Comparison of ENCODE assay signal across 22 cellular contexts in genomic region chr15:41020829-41021228, GRCh38.
DNase-seq lines count a peak whose midpoint lies in the region; ATAC-seq and TF ChIP-seq lines count a peak whose summit lies in the region.
"Had no signal": no experiment of that assay in that cellular context is flagged by ENCODE, and none has a peak within 500 bp of the region (broad histone marks: within the 10 kb centered on the region; RNA-seq: fewer than 3 reads in every experiment).

No MANE protein-coding gene starts in this region.

- peak; percentile 12 for DNase-seq in ELF-1 (ENCODE audit: low read depth, low spot score)
- no peak for DNase-seq in IMR-90
- peak; percentile 57 for DNase-seq in islet precursor cell
- DNase-seq in stimulated activated naive B cell treated with anti-CD40 and anti-IgM and Interleukin-4, amounts not matched to agents 10 μg/mL and 1 μg/mL and 100 μg/mL, for 72 hours = no peak
- DNase-seq in activated CD4-positive, alpha-beta T cell treated with anti-CD3 and anti-CD28 coated beads for 48 hours = no peak
- DNase-seq: 8988T; ACHN; AML-193; BE2C; CD4-positive, alpha-beta T cell; CD8-positive, alpha-beta memory T cell; DMS 273 treated with DMSO at 0.1 percent for 48 hours; DMS79; EL; GF-D8; GOT3 had no signal

- no peaks in the 10 kb centered on the region for H3K9me3 ChIP-seq in IMR-90 (ENCODE audit: control insufficient read depth, insufficient read depth, low read length)
- H3K9me3 ChIP-seq: A549; BE2C; BLaER1 treated with 17β-estradiol and CSF1 and Interleukin-3, amounts not matched to agents 10 nM and 100 nM; HAP-1 had no signal

- H3K4me2 ChIP-seq in IMR-90 (ENCODE audit: low read depth, low read length) = no peak overlapping the region
- H3K4me2 ChIP-seq: A549 had no signal

- no peaks in the 10 kb centered on the region for H3K27me3 Mint-ChIP-seq in stimulated activated naive B cell treated with anti-CD40 and anti-IgM and Interleukin-4, amounts not matched to agents 10 μg/mL and 1 μg/mL and 100 μg/mL, for 72 hours
- H3K27me3 Mint-ChIP-seq: CD4-positive, alpha-beta T cell; CD8-positive, alpha-beta memory T cell had no signal

- H3K4me3 Mint-ChIP-seq in stimulated activated naive B cell treated with anti-CD40 and anti-IgM and Interleukin-4, amounts not matched to agents 10 μg/mL and 1 μg/mL and 100 μg/mL, for 72 hours = no peak overlapping the region
- H3K4me3 Mint-ChIP-seq: CD14-positive monocyte; CD4-positive, alpha-beta T cell; CD8-positive, alpha-beta memory T cell had no signal

- in situ Hi-C loops in IMR-90 (cut with MboI; ENCODE audit: low sequenced_read_pairs) = loop anchor here (5.0 to 10.0 kb wide), 2 partner anchors 79 to 116 kb away; no protein-coding TSS in a partner anchor

- no TSS peak for BruUV-seq in IMR-90 (replicated peaks; lab: Mats Ljungman, UMichigan)

- no peaks in the 10 kb centered on the region for H3K27me3 ChIP-seq in IMR-90 (ENCODE audit: control insufficient read depth, insufficient read depth, low read length)
- H3K27me3 ChIP-seq: BE2C; BLaER1 treated with 17β-estradiol and CSF1 and Interleukin-3, amounts not matched to agents 10 nM and 100 nM had no signal

- H3K4me1 Mint-ChIP-seq in stimulated activated naive B cell treated with anti-CD40 and anti-IgM and Interleukin-4, amounts not matched to agents 10 μg/mL and 1 μg/mL and 100 μg/mL, for 72 hours = peaks cover 3 to 5% of the 10 kb centered on the region in 2 donors

- H2BK120ac ChIP-seq in IMR-90 (ENCODE audit: low read depth, low read length) = peak overlapping the region; percentile 71

- peak overlapping the region in 1 of 2 experiments; percentile 67; a peak in 1 of 4 replicates for H4K8ac ChIP-seq in IMR-90 (ENCODE audit: low read depth in 2 of 2, low read length in 2 of 2)

- TF ChIP-seq RAD21 in IMR-90 (IDR thresholded peaks at IDR 0.05; ENCODE audit: low read length) = no peak

- H3K4ac ChIP-seq in IMR-90 (ENCODE audit: low read depth, low read length) = peak overlapping the region; percentile 75

- POLR2A ChIA-PET in IMR-90 (lab: Charles Lee; ENCODE audit: unreplicated experiment) = no interaction called here

- no peak overlapping the region for H4K5ac ChIP-seq in IMR-90 (ENCODE audit: low read depth, low read length)

- no peak overlapping the region for H3K27ac ChIP-seq in IMR-90 (ENCODE audit: insufficient read depth, low read length)
- H3K27ac ChIP-seq: A549 had no signal

- H3K9me1 ChIP-seq in IMR-90 (ENCODE audit: insufficient read depth, low read length) = peaks cover 6% of the 10 kb centered on the region; the same call in 1 of the 2 replicates

- peak overlapping the region; percentile 75; the same call in 1 of the 2 replicates for H2BK20ac ChIP-seq in IMR-90 (ENCODE audit: low read depth, low read length)

- peak overlapping the region; percentile 11 for H3K27ac Mint-ChIP-seq in stimulated activated naive B cell treated with anti-CD40 and anti-IgM and Interleukin-4, amounts not matched to agents 10 μg/mL and 1 μg/mL and 100 μg/mL, for 72 hours
- H3K27ac Mint-ChIP-seq: CD4-positive, alpha-beta T cell; CD8-positive, alpha-beta memory T cell had no signal

- no peak overlapping the region; the same call in 1 of the 2 replicates for H3K23ac ChIP-seq in IMR-90 (ENCODE audit: low read depth, low read length)

- no peak overlapping the region for H2AK9ac ChIP-seq in IMR-90 (replicated peaks; ENCODE audit: low read depth, low read length, poor library complexity)

- dilution Hi-C loops in IMR-90 (cut with HindIII; ENCODE audit: low sequenced_read_pairs, unreplicated experiment) = no loop called here

- H3K9ac ChIP-seq in IMR-90 (ENCODE audit: low read depth, low read length) = no peak overlapping the region
- H3K9ac ChIP-seq: BLaER1 treated with 17β-estradiol and CSF1 and Interleukin-3, amounts not matched to agents 10 nM and 100 nM had no signal

- H3K36me3 ChIP-seq in IMR-90 (ENCODE audit: control insufficient read depth, insufficient read depth, low read length) = peaks cover 6% of the 10 kb centered on the region; the same call in 1 of the 2 replicates

- TF ChIP-seq CTCF in IMR-90 (conservative IDR thresholded peaks at IDR 0.05; ENCODE audit: low read depth, low read length) = no peak

- H3K79me1 ChIP-seq in IMR-90 (ENCODE audit: low read depth in 1 of 2, low read length in 2 of 2) = peaks cover 25 to 52% of the 10 kb centered on the region in 2 experiments

- ATAC-seq in IMR-90 (ENCODE audit: low read depth) (no peak), GM18505 (IDR thresholded peaks at IDR 0.05; ENCODE audit: unreplicated experiment) (no peak), esophagus mucosa (no peak)
- ATAC-seq in stimulated activated naive B cell treated with anti-CD40 and anti-IgM and Interleukin-4, amounts not matched to agents 10 μg/mL and 1 μg/mL and 100 μg/mL, for 72 hours (replicated peaks) = no peak
- ATAC-seq: A549 had no signal

- peak overlapping the region; percentile 49 for H4K91ac ChIP-seq in IMR-90 (ENCODE audit: insufficient read depth, low read depth, low read length)

- no peak overlapping the region for H3K18ac ChIP-seq in IMR-90 (ENCODE audit: low read depth, low read length)

- intact Hi-C loops in IMR-90 (cut with micrococcal nuclease) = loop anchor here (5.0 kb wide), 1 partner anchor 79 kb away; no protein-coding TSS in a partner anchor

- H2AFZ ChIP-seq in IMR-90 (replicated peaks; ENCODE audit: low read length, poor library complexity) = no peak overlapping the region

- peaks cover 32 to 56% of the 10 kb centered on the region in 2 donors for H3K36me3 Mint-ChIP-seq in stimulated activated naive B cell treated with anti-CD40 and anti-IgM and Interleukin-4, amounts not matched to agents 10 μg/mL and 1 μg/mL and 100 μg/mL, for 72 hours

- peak overlapping the region; percentile 40; the same call in 1 of the 2 replicates for H3K14ac ChIP-seq in IMR-90 (replicated peaks; ENCODE audit: low read depth, low read length)

- H2AK5ac ChIP-seq in IMR-90 (ENCODE audit: low read depth, low read length) = peak overlapping the region; percentile 47

- H4K20me1 ChIP-seq in IMR-90 (ENCODE audit: insufficient read depth, low read length) = no peaks in the 10 kb centered on the region

- peaks cover 19% of the 10 kb centered on the region for H3K4me1 ChIP-seq in IMR-90 (ENCODE audit: control insufficient read depth, insufficient read depth, low read length)
- H3K4me1 ChIP-seq: A549, BE2C, HAP-1 had no signal

- H2BK15ac ChIP-seq in IMR-90 (ENCODE audit: low read depth, low read length) = peak overlapping the region; percentile 9; the same call in 1 of the 3 replicates

- no peak overlapping the region for H2BK5ac ChIP-seq in IMR-90 (ENCODE audit: low read depth, low read length, poor library complexity, severe bottlenecking)

- CTCF ChIA-PET in IMR-90 (lab: Yijun Ruan, JAX) = interaction anchor here (0.7 to 2.3 kb wide), 3 partner anchors 79 to 115 kb away, joined by 3 to 7 read pairs (median 4); no protein-coding TSS in a partner anchor

- no peak for TF ChIP-seq POLR2A in IMR-90 (IDR thresholded peaks at IDR 0.05; ENCODE audit: low read depth, low read length)
- TF ChIP-seq POLR2A in GM18505 (IDR thresholded peaks at IDR 0.05; ENCODE audit: borderline replicate concordance, extremely low read depth, insufficient read depth, insufficient read length) = no peak

- no peaks in the 10 kb centered on the region for H3K9me3 Mint-ChIP-seq in stimulated activated naive B cell treated with anti-CD40 and anti-IgM and Interleukin-4, amounts not matched to agents 10 μg/mL and 1 μg/mL and 100 μg/mL, for 72 hours
- H3K9me3 Mint-ChIP-seq: CD14-positive monocyte; CD4-positive, alpha-beta T cell; CD8-positive, alpha-beta memory T cell had no signal

- 30% methylated on average over 1 of the region's 6 CpGs; no CpG with 5 or more reads in 1 of the 2 experiments for WGBS in IMR-90 (ENCODE audit: extremely low coverage in 2 of 2, insufficient read length in 1 of 2), 2 experiments

- no peak overlapping the region for H3K4me3 ChIP-seq in IMR-90 (ENCODE audit: insufficient read depth, low read depth, low read length)
- H3K4me3 ChIP-seq: A549; BLaER1 treated with 17β-estradiol and CSF1 and Interleukin-3, amounts not matched to agents 10 nM and 100 nM; HAP-1 had no signal

- no peak overlapping the region for H3K56ac ChIP-seq in IMR-90 (ENCODE audit: extremely low read depth, insufficient read depth, low read length)

TF ChIP-seq in IMR-90, 13 proteins besides CTCF, POLR2A, EP300 and RAD21:
- TF ChIP-seq USF2 (IDR thresholded peaks at IDR 0.05; ENCODE audit: low read depth, low read length) (no peak), CHD1 (IDR thresholded peaks at IDR 0.05; ENCODE audit: low read depth, low read length) (no peak), MAFK (IDR thresholded peaks at IDR 0.05; ENCODE audit: low read depth, low read length) (no peak), RCOR1 (IDR thresholded peaks at IDR 0.05; ENCODE audit: insufficient replicate concordance, low read length) (no peak), FOS (IDR thresholded peaks at IDR 0.05; ENCODE audit: low read depth, low read length) (no peak), BHLHE40 (IDR thresholded peaks at IDR 0.05; ENCODE audit: low read depth, low read length) (no peak), NFE2L2 (IDR thresholded peaks at IDR 0.05; ENCODE audit: low read depth, low read length) (no peak), MXI1 (IDR thresholded peaks at IDR 0.05; ENCODE audit: borderline replicate concordance, low read depth, low read length) (no peak), RFX5 (IDR thresholded peaks at IDR 0.05; ENCODE audit: low read depth, low read length) (no peak), ELK1 (IDR thresholded peaks at IDR 0.05; ENCODE audit: borderline replicate concordance, low read depth, low read length) (no peak), SMC3 (IDR thresholded peaks at IDR 0.05; ENCODE audit: low read depth, low read length) (no peak), CEBPB (IDR thresholded peaks at IDR 0.05; ENCODE audit: low read depth, low read length) (no peak), MAZ (IDR thresholded peaks at IDR 0.05; ENCODE audit: borderline replicate concordance, low read depth, low read length) (no peak)

Comparison
In these comparisons a context has a peak if more than half of its experiments do, and no peak if none do; other contexts are left out.
1. DNase-seq: peak in ELF-1 (single experiment) and islet precursor cell (single experiment); none in IMR-90 (single experiment), stimulated activated naive B cell treated with anti-CD40 and anti-IgM and Interleukin-4, amounts not matched to agents 10 μg/mL and 1 μg/mL and 100 μg/mL, for 72 hours (single experiment) and activated CD4-positive, alpha-beta T cell treated with anti-CD3 and anti-CD28 coated beads for 48 hours (single experiment).